In the genomic region with DNA sequence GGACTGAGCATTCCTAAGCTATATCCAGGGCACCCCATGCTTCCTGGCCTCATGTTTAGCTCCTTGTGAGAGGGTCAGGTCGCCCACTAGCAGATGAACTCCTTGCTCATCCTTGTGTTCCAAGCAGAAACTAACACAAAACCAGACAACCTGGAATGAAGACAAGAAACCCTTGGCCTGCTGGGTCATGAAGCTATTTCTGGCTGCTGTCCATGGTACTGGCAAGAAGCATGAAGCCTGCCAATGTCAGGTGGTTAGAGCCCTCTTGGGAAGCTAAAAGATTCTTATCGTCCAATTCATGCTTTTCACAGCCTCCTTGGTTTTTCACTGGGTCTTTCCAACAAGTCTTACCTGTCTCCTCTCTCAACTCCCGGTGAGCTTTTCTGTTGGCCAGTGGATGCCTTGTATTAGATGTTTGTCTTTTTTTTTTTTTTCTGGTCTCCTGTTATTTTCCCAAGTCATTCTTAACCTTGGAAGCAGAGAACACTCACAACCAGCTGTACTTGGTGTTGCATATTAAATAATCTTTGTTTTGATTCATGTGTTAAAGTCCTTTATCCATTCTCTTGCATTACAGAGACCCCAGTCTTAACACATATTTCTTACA, we compare ENCODE assay signal across 9 cellular contexts.
A peak's percentile ranks its signal among the peaks of the same experiment; 100 is the strongest.
DNase-seq lines count a peak whose midpoint lies in the region; ATAC-seq and TF ChIP-seq lines count a peak whose summit lies in the region.
"Had no signal": no experiment of that assay in that cellular context is flagged by ENCODE, and none has a peak within 500 bp of the region (broad histone marks: within the 10 kb centered on the region; RNA-seq: fewer than 3 reads in every experiment).

No MANE protein-coding gene starts in this region.

- peaks cover 50% of the 10 kb centered on the region for H3K27me3 Mint-ChIP-seq in stimulated activated memory B cell treated with anti-CD40 and anti-IgM and Interleukin-4, amounts not matched to agents 10 μg/mL and 1 μg/mL and 100 μg/mL, for 72 hours

- H3K4me1 ChIP-seq in lung (ENCODE audit: control insufficient read depth in 2 of 2, insufficient read depth in 2 of 2, low read length in 2 of 2) (no peaks in the 10 kb centered on the region), stomach (no peaks in the 10 kb centered on the region)

- H3K9me3 ChIP-seq in lung (ENCODE audit: control insufficient read depth in 2 of 2, insufficient read depth in 1 of 2, low read length in 1 of 2) (peaks cover 0 to 7% of the 10 kb centered on the region in 2 donors), stomach (peaks cover 0 to 13% (median 9%) of the 10 kb centered on the region in 4 donors)

- DNase-seq in D341Med (ENCODE audit: low spot score) (peak; percentile 18), LNCaP clone FGC (ENCODE audit: low read depth) (peak; percentile 73), astrocyte of the hippocampus (ENCODE audit: low read depth, low spot score) (peak; percentile 85), lung (ENCODE audit: low spot score) (peak; percentile 25), stomach (no peak), NCI-H2227 treated with DMSO at 0.1 percent for 48 hours (lab: John Stamatoyannopoulos, UW) (no peak), 8988T (no peak)

- H3K4me3 ChIP-seq in LNCaP clone FGC (ENCODE audit: low read depth, low read length) (no peak overlapping the region), lung (no peak overlapping the region), stomach (no peak overlapping the region)
- H3K4me3 ChIP-seq: mucosa of descending colon had no signal

- H3K4me3 Mint-ChIP-seq in stimulated activated memory B cell treated with anti-CD40 and anti-IgM and Interleukin-4, amounts not matched to agents 10 μg/mL and 1 μg/mL and 100 μg/mL, for 72 hours: no peak overlapping the region

- H3K36me3 ChIP-seq in lung (ENCODE audit: control insufficient read depth in 2 of 2, insufficient read depth in 2 of 2, low read length in 2 of 2) (no peaks in the 10 kb centered on the region), stomach (no peaks in the 10 kb centered on the region)

- no peaks in the 10 kb centered on the region for H3K36me3 Mint-ChIP-seq in stimulated activated memory B cell treated with anti-CD40 and anti-IgM and Interleukin-4, amounts not matched to agents 10 μg/mL and 1 μg/mL and 100 μg/mL, for 72 hours

- H3K27ac Mint-ChIP-seq in stimulated activated memory B cell treated with anti-CD40 and anti-IgM and Interleukin-4, amounts not matched to agents 10 μg/mL and 1 μg/mL and 100 μg/mL, for 72 hours: no peak overlapping the region

- H3K9me3 Mint-ChIP-seq in stimulated activated memory B cell treated with anti-CD40 and anti-IgM and Interleukin-4, amounts not matched to agents 10 μg/mL and 1 μg/mL and 100 μg/mL, for 72 hours: peaks cover 11% of the 10 kb centered on the region

- WGBS in lung, 2 donors: 34 to 40% methylated on average over 3 of the region's 3 CpGs
- 25 to 47% (median 34%) methylated on average over 3 of the region's 3 CpGs for WGBS in stomach, 5 donors

- intact Hi-C loops in stomach (cut with DNase I; ENCODE audit: low total_unique reads): no loop called here

- TF ChIP-seq CTCF in LNCaP clone FGC (IDR thresholded peaks at IDR 0.05; ENCODE audit: control insufficient read depth, extremely low read depth, insufficient read depth) (no peak), lung (IDR thresholded peaks at IDR 0.05; ENCODE audit: control extremely low read depth, extremely low read depth) (no peak), stomach (IDR thresholded peaks at IDR 0.05) (no peak)

- peaks cover 4% of the 10 kb centered on the region for H3K4me1 Mint-ChIP-seq in stimulated activated memory B cell treated with anti-CD40 and anti-IgM and Interleukin-4, amounts not matched to agents 10 μg/mL and 1 μg/mL and 100 μg/mL, for 72 hours

- H3K27ac ChIP-seq in lung (ENCODE audit: low read depth in 1 of 2, low read length in 1 of 2) (no peak overlapping the region), stomach (no peak overlapping the region)

- no peak for TF ChIP-seq POLR2A in stomach (IDR thresholded peaks at IDR 0.05)

- no peak for ATAC-seq in lung (ENCODE audit: insufficient read depth, low FRiP score)
- ATAC-seq in stimulated activated memory B cell treated with anti-CD40 and anti-IgM and Interleukin-4, amounts not matched to agents 10 μg/mL and 1 μg/mL and 100 μg/mL, for 72 hours: no peak
- ATAC-seq: mucosa of descending colon had no signal

- H3K27me3 ChIP-seq in lung (ENCODE audit: control insufficient read depth, insufficient read depth): no peaks in the 10 kb centered on the region
- H3K27me3 ChIP-seq in stomach: peaks cover 0 to 16% (median 0%) of the 10 kb centered on the region in 3 donors

- TF ChIP-seq EP300 in stomach (IDR thresholded peaks at IDR 0.05): no peak

Comparison
In these comparisons a context has a peak if more than half of its experiments do, and no peak if none do; other contexts are left out.
1. DNase-seq: peak in D341Med (single experiment), LNCaP clone FGC (single experiment), astrocyte of the hippocampus (single experiment) and lung (single experiment); none in stomach (single experiment), NCI-H2227 treated with DMSO at 0.1 percent for 48 hours (single experiment) and 8988T (single experiment).